In genomic region chr13:104616990-104617389, GRCh38 we compare ENCODE assay signal across 20 cellular contexts.
DNase-seq lines count a peak whose midpoint lies in the region; ATAC-seq and FAIRE-seq lines count a peak whose summit lies in the region.
"Had no signal": no experiment of that assay in that cellular context is flagged by ENCODE, and none has a peak within 500 bp of the region (broad histone marks: within the 10 kb centered on the region; RNA-seq: fewer than 3 reads in every experiment).

No MANE protein-coding gene starts in this region.

- peak; percentile 65 for ATAC-seq in GM18499 (IDR thresholded peaks at IDR 0.05; ENCODE audit: insufficient read depth, unreplicated experiment)
- ATAC-seq in GM21390 (IDR thresholded peaks at IDR 0.05; ENCODE audit: unreplicated experiment): peak; percentile 60
- peak; percentile 81 for ATAC-seq in HG03432 (IDR thresholded peaks at IDR 0.05; ENCODE audit: unreplicated experiment)
- ATAC-seq: A549, SK-N-SH treated with all-trans-retinoic acid at 6 μM for 48 hours, T-cell had no signal

- no peak for FAIRE-seq in urothelium cell line (lab: Jason Lieb, UNC)
- FAIRE-seq: A549 had no signal

- peak; percentile 38 for DNase-seq in OCI-M1 (lab: John Stamatoyannopoulos, UW)
- no peak for DNase-seq in NCI-H82 (lab: John Stamatoyannopoulos, UW)
- DNase-seq in GDM1 (lab: John Stamatoyannopoulos, UW): no peak
- no peak for DNase-seq in urothelium cell line (ENCODE audit: low spot score)
- DNase-seq: CD4-positive, alpha-beta memory T cell; EL; GM23248; HCEC 1CT; NCI-H1092; NCI-H1436 treated with DMSO at 0.1 percent for 48 hours; NCI-H2029 treated with DMSO at 0.1 percent for 48 hours; NCI-H2171; NCI-H526 treated with DMSO at 0.1 percent for 48 hours; SHP77 treated with DMSO at 0.1 percent for 48 hours; T-cell had no signal
